Comparison of ENCODE assay signal across 20 cellular contexts in the genomic region with DNA sequence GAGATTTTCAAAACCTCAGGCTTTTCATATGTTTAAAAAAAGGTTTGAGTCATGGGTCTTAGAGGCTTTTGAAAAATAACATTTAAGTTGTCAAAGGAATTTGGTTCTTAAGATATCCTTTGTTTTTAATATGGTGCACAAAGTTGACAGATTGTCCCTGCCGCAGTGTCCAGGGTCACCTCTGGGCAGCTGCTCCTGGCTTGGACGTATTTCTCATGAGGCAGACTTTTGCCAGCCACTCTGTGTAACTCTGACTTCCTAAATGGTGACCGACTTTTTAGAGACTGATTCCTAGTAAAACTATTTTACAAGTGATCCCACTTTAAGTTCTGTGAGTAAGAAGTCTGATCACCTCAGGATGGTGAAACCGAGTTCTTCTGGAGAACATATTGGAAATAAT. TPM values are rescaled to one million over a fixed set of nuclear protein-coding genes. Genes with fewer than 3 reads are reported as not detected.
DNase-seq lines count a peak whose midpoint lies in the region; ATAC-seq and TF ChIP-seq lines count a peak whose summit lies in the region.
"Had no signal": no experiment of that assay in that cellular context is flagged by ENCODE, and none has a peak within 500 bp of the region (broad histone marks: within the 10 kb centered on the region; RNA-seq: fewer than 3 reads in every experiment).

No MANE protein-coding gene starts in this region.

- H3K36me3 ChIP-seq in heart left ventricle: peaks cover 0 to 100% (median 86%) of the 10 kb centered on the region in 9 donors
- H3K36me3 ChIP-seq in right atrium auricular region: peaks cover 49% of the 10 kb centered on the region
- H3K36me3 ChIP-seq in ascending aorta: peaks cover 58 to 74% of the 10 kb centered on the region in 2 donors
- peaks cover 8 to 96% of the 10 kb centered on the region in 2 donors for H3K36me3 ChIP-seq in psoas muscle (ENCODE audit: insufficient read depth in 1 of 2, low read depth in 1 of 2)
- H3K36me3 ChIP-seq in colonic mucosa: peaks cover 10% of the 10 kb centered on the region
- no peaks in the 10 kb centered on the region for H3K36me3 ChIP-seq in ovary

- H3K27ac ChIP-seq in heart left ventricle (peak overlapping the region in 3 of 12 donors; percentile 12 to 26 (median 13)), right atrium auricular region (no peak overlapping the region), ascending aorta (peak overlapping the region; percentile 33 to 66), psoas muscle (peak overlapping the region; percentile 5), colonic mucosa (no peak overlapping the region), ovary (no peak overlapping the region)

- TF ChIP-seq CTCF in heart left ventricle (IDR thresholded peaks at IDR 0.05) (no peak), right atrium auricular region (IDR thresholded peaks at IDR 0.05) (no peak), ascending aorta (IDR thresholded peaks at IDR 0.05) (no peak), psoas muscle (IDR thresholded peaks at IDR 0.05) (no peak), colonic mucosa (IDR thresholded peaks at IDR 0.05) (no peak), ovary (IDR thresholded peaks at IDR 0.05) (no peak)

- H3K27me3 ChIP-seq in heart left ventricle (no peaks in the 10 kb centered on the region), right atrium auricular region (no peaks in the 10 kb centered on the region), ascending aorta (no peaks in the 10 kb centered on the region), psoas muscle (ENCODE audit: insufficient read depth in 3 of 3, low read length in 2 of 3) (no peaks in the 10 kb centered on the region), colonic mucosa (no peaks in the 10 kb centered on the region), ovary (no peaks in the 10 kb centered on the region)

- peaks cover 0 to 59% (median 21%) of the 10 kb centered on the region in 12 donors for H3K4me1 ChIP-seq in heart left ventricle
- peaks cover 0 to 23% of the 10 kb centered on the region in 2 donors for H3K4me1 ChIP-seq in right atrium auricular region
- H3K4me1 ChIP-seq in ascending aorta: peaks cover 6 to 10% of the 10 kb centered on the region in 2 donors
- H3K4me1 ChIP-seq in psoas muscle: peaks cover 23% of the 10 kb centered on the region
- H3K4me1 ChIP-seq in colonic mucosa: no peaks in the 10 kb centered on the region
- H3K4me1 ChIP-seq in ovary (ENCODE audit: insufficient read depth): peaks cover 5% of the 10 kb centered on the region

- no peak overlapping the region for H3K9ac ChIP-seq in colonic mucosa (ENCODE audit: low read depth in 2 of 2, low read length in 2 of 2)

- ATAC-seq in heart left ventricle (peak in 3 of 4 donors; percentile 48 to 53 (median 49)), psoas muscle (peak in 3 of 4 donors; percentile 68 to 78 (median 73))
- ATAC-seq: CD8-positive, alpha-beta T cell; Panc1 had no signal

- intact Hi-C loops in heart left ventricle (cut with DNase I): loop anchor here in 4 of 10 donors (5.0 to 10.0 kb wide), 4 partner anchors 40 to 113 kb away; partner anchors contain the start of gene KLC1 (in 1 of the 4)
- intact Hi-C loops in ascending aorta (cut with DNase I): no loop called here
- intact Hi-C loops in psoas muscle (cut with DNase I): loop anchor here in 1 of 2 donors (5.0 kb wide), 1 partner anchor 35 kb away; no protein-coding TSS in a partner anchor
- intact Hi-C loops in colonic mucosa (cut with DNase I): no loop called here
- intact Hi-C loops in ovary (cut with DNase I): no loop called here

- TF ChIP-seq POLR2A in heart left ventricle (IDR thresholded peaks at IDR 0.05): no peak
- TF ChIP-seq POLR2A in ovary (IDR thresholded peaks at IDR 0.05): no peak

- WGBS in heart left ventricle, 4 donors: 65 to 83% (median 72%) methylated on average over 4 of the region's 4 CpGs
- WGBS in psoas muscle, 3 donors: 42 to 51% (median 46%) methylated on average over 4 of the region's 4 CpGs
- WGBS in ovary, 3 donors: 79 to 92% (median 87%) methylated on average over 4 of the region's 4 CpGs

- H3K4me3 ChIP-seq in heart left ventricle (no peak overlapping the region), right atrium auricular region (no peak overlapping the region), ascending aorta (no peak overlapping the region), psoas muscle (no peak overlapping the region), colonic mucosa (no peak overlapping the region), ovary (no peak overlapping the region)

- DNase-seq in heart left ventricle (no peak), right atrium auricular region (ENCODE audit: low spot score) (no peak), ascending aorta (ENCODE audit: low spot score in 2 of 2) (no peak), psoas muscle (no peak), colonic mucosa (no peak), NCI-H69 (lab: John Stamatoyannopoulos, UW) (no peak), ovary (no peak)
- DNase-seq: 8988T; AML-193; C1 segment of cervical spinal cord; CD8-positive, alpha-beta T cell; DND-41; GOT3; HCEC 1CT; NCI-H1105 treated with DMSO at 0.1 percent for 48 hours; NCI-H2029 treated with DMSO at 0.1 percent for 48 hours; NCI-H510A treated with DMSO at 0.1 percent for 48 hours; NCI-H774; NK-92 treated with Interleukin-12 subunit alpha and Interleukin-12 subunit beta, amount 100 ng/mL, for 24 hours had no signal

- no peak for TF ChIP-seq EP300 in ovary (IDR thresholded peaks at IDR 0.05)

- no peaks in the 10 kb centered on the region for H3K9me3 ChIP-seq in heart left ventricle
- no peaks in the 10 kb centered on the region for H3K9me3 ChIP-seq in right atrium auricular region
- no peaks in the 10 kb centered on the region for H3K9me3 ChIP-seq in ascending aorta
- no peaks in the 10 kb centered on the region for H3K9me3 ChIP-seq in psoas muscle
- H3K9me3 ChIP-seq in colonic mucosa: no peaks in the 10 kb centered on the region
- H3K9me3 ChIP-seq in ovary: no peaks in the 10 kb centered on the region

RNA-seq across cellular contexts. Expression of gene XRCC3, which starts 27.5 kb away (rescaled TPM):
- 1 to 10 TPM; 1.9 to 8.7 (median 3.1) TPM for total RNA-seq in heart left ventricle
- polyA plus RNA-seq in heart left ventricle: 1 to 10 TPM; 1.9 to 2.6 TPM
- 1 to 10 TPM; 2.1 to 3.6 TPM for total RNA-seq in right atrium auricular region
- total RNA-seq in ascending aorta: 9.0 TPM
- 1 to 10 TPM; 1.1 to 2.5 (median 1.4) TPM for total RNA-seq in psoas muscle
- polyA plus RNA-seq in psoas muscle: 1 to 10 TPM in 2 of 3 donors, under 1 TPM in 1; 1.00 to 2.5 (median 1.8) TPM
- total RNA-seq in colonic mucosa: 10 to 100 TPM in 1 of 2 donors, 1 to 10 TPM in 1; 8.3 to 70.0 TPM
- total RNA-seq in ovary: 1 to 10 TPM; 1.4 to 8.5 (median 2.9) TPM
- 1 to 10 TPM; 3.7 to 4.5 TPM for polyA plus RNA-seq in ovary

RNA-seq across cellular contexts. Expression of gene ZFYVE21, which starts 27.9 kb away (rescaled TPM):
- total RNA-seq in heart left ventricle: 10 to 100 TPM; 44.1 to 79.4 (median 52.5) TPM
- polyA plus RNA-seq in heart left ventricle: 10 to 100 TPM; 48.8 to 86.1 TPM
- 10 to 100 TPM; 43.7 to 71.6 TPM for total RNA-seq in right atrium auricular region
- total RNA-seq in ascending aorta: 219 TPM
- 10 to 100 TPM; 14.3 to 27.1 (median 20.8) TPM for total RNA-seq in psoas muscle
- polyA plus RNA-seq in psoas muscle: 10 to 100 TPM; 14.0 to 21.7 (median 16.9) TPM
- 10 to 100 TPM; 49.3 to 68.9 TPM for total RNA-seq in colonic mucosa
- 100 to 1,000 TPM in 1 of 7 donors, 10 to 100 TPM in 6; 75.6 to 110 (median 83.1) TPM for total RNA-seq in ovary
- 100 to 1,000 TPM in 1 of 2 donors, 10 to 100 TPM in 1; 81.8 to 111 TPM for polyA plus RNA-seq in ovary

RNA-seq across cellular contexts. Expression of gene KLC1, which starts 58.7 kb away (rescaled TPM):
- total RNA-seq in heart left ventricle: 100 to 1,000 TPM; 127 to 241 (median 150) TPM
- polyA plus RNA-seq in heart left ventricle: 100 to 1,000 TPM; 162 to 171 TPM
- total RNA-seq in right atrium auricular region: 100 to 1,000 TPM; 185 to 201 TPM
- total RNA-seq in ascending aorta: 302 TPM
- 100 to 1,000 TPM; 126 to 190 (median 148) TPM for total RNA-seq in psoas muscle
- polyA plus RNA-seq in psoas muscle: 100 to 1,000 TPM in 2 of 3 donors, 10 to 100 TPM in 1; 86.4 to 256 (median 201) TPM
- total RNA-seq in colonic mucosa: 100 to 1,000 TPM in 1 of 2 donors, 10 to 100 TPM in 1; 78.1 to 112 TPM
- 100 to 1,000 TPM; 125 to 191 (median 149) TPM for total RNA-seq in ovary
- 10 to 100 TPM; 80.0 to 88.2 TPM for polyA plus RNA-seq in ovary

Comparison
In these comparisons a context has a peak if more than half of its experiments do, and no peak if none do; other contexts are left out.
1. H3K27ac ChIP-seq: peak in ascending aorta (2 of 2) and psoas muscle (single experiment); none in right atrium auricular region (0 of 2), colonic mucosa (single experiment) and ovary (0 of 2).